In the genomic region with DNA sequence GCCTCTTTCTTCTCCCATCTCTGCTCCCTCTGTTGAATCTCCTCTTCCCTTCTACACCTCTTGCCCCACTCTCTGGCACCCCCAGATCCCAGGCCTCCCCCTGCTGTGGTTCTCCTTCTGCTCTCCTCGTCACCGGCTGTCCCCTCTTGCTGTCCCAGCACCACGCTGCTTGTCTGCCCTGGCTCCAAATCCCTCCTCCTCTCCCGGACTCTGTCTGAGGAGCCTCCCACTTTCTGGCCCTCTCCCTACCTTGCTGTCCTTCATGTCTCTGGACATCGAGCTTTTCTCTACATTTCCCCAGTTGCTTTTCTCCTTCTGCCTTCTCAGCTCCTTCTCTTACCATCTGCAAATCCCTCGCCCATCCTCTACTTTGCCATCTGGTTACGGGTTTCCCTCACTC, we compare ENCODE assay signal across 6 cellular contexts. TPM values are rescaled to one million over a fixed set of nuclear protein-coding genes. Genes with fewer than 3 reads are reported as not detected.
DNase-seq lines count a peak whose midpoint lies in the region; ATAC-seq and TF ChIP-seq lines count a peak whose summit lies in the region.

No MANE protein-coding gene starts in this region.

- peak overlapping the region; percentile 33 for H3K27ac Mint-ChIP-seq in activated naive CD4-positive, alpha-beta T cell treated with anti-CD3 and anti-CD28 coated beads, Interleukin-2, amount 50 U/mL, for 24 hours

- peaks cover 0 to 13% of the 10 kb centered on the region in 2 donors for H3K9me3 ChIP-seq in right atrium auricular region
- H3K9me3 ChIP-seq in upper lobe of right lung: no peaks in the 10 kb centered on the region

- H3K4me1 Mint-ChIP-seq in activated naive CD4-positive, alpha-beta T cell treated with anti-CD3 and anti-CD28 coated beads, Interleukin-2, amount 50 U/mL, for 24 hours: peaks cover 15% of the 10 kb centered on the region

- no peaks in the 10 kb centered on the region for H3K36me3 ChIP-seq in right atrium auricular region
- no peaks in the 10 kb centered on the region for H3K36me3 ChIP-seq in upper lobe of right lung

- H3K4me1 ChIP-seq in right atrium auricular region (peaks cover 0 to 18% of the 10 kb centered on the region in 2 donors), upper lobe of right lung (no peaks in the 10 kb centered on the region)

- peaks cover 45% of the 10 kb centered on the region for H3K36me3 Mint-ChIP-seq in activated naive CD4-positive, alpha-beta T cell treated with anti-CD3 and anti-CD28 coated beads, Interleukin-2, amount 50 U/mL, for 24 hours

- peak overlapping the region; percentile 82 for H3K4me3 Mint-ChIP-seq in activated naive CD4-positive, alpha-beta T cell treated with anti-CD3 and anti-CD28 coated beads, Interleukin-2, amount 50 U/mL, for 24 hours

- TF ChIP-seq CTCF in right atrium auricular region (IDR thresholded peaks at IDR 0.05): no peak
- TF ChIP-seq CTCF in upper lobe of right lung (IDR thresholded peaks at IDR 0.05): no peak

- ATAC-seq in upper lobe of right lung: no peak

- peaks cover 8% of the 10 kb centered on the region for H3K9me3 Mint-ChIP-seq in activated naive CD4-positive, alpha-beta T cell treated with anti-CD3 and anti-CD28 coated beads, Interleukin-2, amount 50 U/mL, for 24 hours

- DNase-seq in activated naive CD4-positive, alpha-beta T cell treated with anti-CD3 and anti-CD28 coated beads, Interleukin-2, amount 50 U/mL, for 16 hours: no peak
- no peak for DNase-seq in right atrium auricular region (ENCODE audit: low spot score)
- DNase-seq in upper lobe of right lung: no peak
- no peak for DNase-seq in GM19240 (ENCODE audit: insufficient read length, low spot score)
- DNase-seq in GM19238 (ENCODE audit: insufficient read length, low spot score): no peak

- H3K27me3 ChIP-seq in right atrium auricular region (no peaks in the 10 kb centered on the region), upper lobe of right lung (no peaks in the 10 kb centered on the region)

- H3K27me3 Mint-ChIP-seq in activated naive CD4-positive, alpha-beta T cell treated with anti-CD3 and anti-CD28 coated beads, Interleukin-2, amount 50 U/mL, for 24 hours: no peaks in the 10 kb centered on the region

- intact Hi-C loops in upper lobe of right lung (cut with DNase I): no loop called here

- peak overlapping the region; percentile 53 to 69 for H3K4me3 ChIP-seq in right atrium auricular region
- H3K4me3 ChIP-seq in upper lobe of right lung: peak overlapping the region; percentile 69

- H3K27ac ChIP-seq in right atrium auricular region (peak overlapping the region; percentile 79 to 82), upper lobe of right lung (peak overlapping the region; percentile 71)

RNA-seq across cellular contexts. Expression of gene ZNF347, which starts 1.3 kb away (rescaled TPM):
- total RNA-seq in right atrium auricular region (1 to 10 TPM; 4.1 to 5.1 TPM), upper lobe of right lung (16.2 TPM)

RNA-seq across cellular contexts. Expression of gene ZNF415, which starts 24.9 kb away (rescaled TPM):
- total RNA-seq in right atrium auricular region (10 to 100 TPM; 14.1 to 24.7 TPM), upper lobe of right lung (7.0 TPM)

RNA-seq across cellular contexts. Expression of gene ZNF665, which starts 35.6 kb away (rescaled TPM):
- total RNA-seq in right atrium auricular region: 1 to 10 TPM; 1.1 to 2.2 TPM
- total RNA-seq in upper lobe of right lung: 6.0 TPM

RNA-seq across cellular contexts. Expression of gene ZNF160, which starts 54.4 kb away (rescaled TPM):
- total RNA-seq in right atrium auricular region (10 to 100 TPM; 16.6 to 19.2 TPM), upper lobe of right lung (35.3 TPM)
